ENCODE assay signal across 12 cellular contexts in the genomic region with DNA sequence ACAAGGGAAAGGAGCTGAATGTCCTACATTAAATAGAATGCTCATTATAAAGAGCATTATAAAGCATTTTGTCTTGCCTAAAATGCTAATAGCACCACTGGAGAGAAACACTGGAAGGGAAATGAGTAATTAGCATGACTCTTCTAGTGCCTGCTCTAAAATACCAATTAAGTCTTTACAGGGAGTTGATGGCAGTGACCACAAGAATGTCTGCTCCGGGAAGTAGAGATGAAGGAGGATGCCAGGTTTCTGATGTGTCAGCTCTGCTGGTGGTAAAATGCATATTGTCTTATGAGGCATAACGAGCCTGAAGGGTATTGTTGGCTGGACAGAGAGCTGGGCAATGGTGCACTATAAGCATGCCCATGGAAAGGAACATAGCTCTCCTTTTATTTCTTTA. TPM values are rescaled to one million over a fixed set of nuclear protein-coding genes. Genes with fewer than 3 reads are reported as not detected.
DNase-seq lines count a peak whose midpoint lies in the region; ATAC-seq and TF ChIP-seq lines count a peak whose summit lies in the region.
"Had no signal": no experiment of that assay in that cellular context is flagged by ENCODE, and none has a peak within 500 bp of the region (broad histone marks: within the 10 kb centered on the region; RNA-seq: fewer than 3 reads in every experiment).

No MANE protein-coding gene starts in this region.

- H3K4me1 ChIP-seq in suprapubic skin, result no peaks in the 10 kb centered on the region
- H3K4me1 ChIP-seq: gastrocnemius medialis had no signal

- H3K27me3 ChIP-seq in suprapubic skin, result no peaks in the 10 kb centered on the region
- H3K27me3 ChIP-seq: gastrocnemius medialis had no signal

- no peaks in the 10 kb centered on the region for H3K36me3 ChIP-seq in suprapubic skin
- H3K36me3 ChIP-seq: gastrocnemius medialis had no signal

- no peak for TF ChIP-seq POLR2A in suprapubic skin (IDR thresholded peaks at IDR 0.05)

- no peak for ATAC-seq in HG03442 (IDR thresholded peaks at IDR 0.05; ENCODE audit: unreplicated experiment)
- ATAC-seq in HG02610 (IDR thresholded peaks at IDR 0.05; ENCODE audit: unreplicated experiment), result no peak
- ATAC-seq: gastrocnemius medialis had no signal

- peak; percentile 75 for DNase-seq in AG20443 (ENCODE audit: low spot score)
- peak; percentile 53 for DNase-seq in LoVo (ENCODE audit: low spot score)
- DNase-seq in astrocyte of the cerebellum (ENCODE audit: low read depth), result peak; percentile 76
- peak; percentile 69 for DNase-seq in islet precursor cell
- DNase-seq in suprapubic skin (ENCODE audit: low spot score in 2 of 2), result no peak
- no peak for DNase-seq in NCI-H82 (lab: John Stamatoyannopoulos, UW)
- DNase-seq: CD8-positive, alpha-beta memory T cell; gastrocnemius medialis had no signal

- 58% methylated on average over 2 of the region's 2 CpGs for WGBS in suprapubic skin

- TF ChIP-seq EP300 in suprapubic skin (IDR thresholded peaks at IDR 0.05), result no peak

- H3K4me3 ChIP-seq in astrocyte of the cerebellum (ENCODE audit: low read depth, low read length), result no peak overlapping the region
- no peak overlapping the region for H3K4me3 ChIP-seq in suprapubic skin
- H3K4me3 ChIP-seq: gastrocnemius medialis, lung had no signal

- in situ Hi-C loops in astrocyte of the cerebellum (cut with HindIII; ENCODE audit: low sequenced_read_pairs), result no loop called here

- no peak overlapping the region for H3K27ac ChIP-seq in suprapubic skin
- H3K27ac ChIP-seq: gastrocnemius medialis had no signal

- H3K9me3 ChIP-seq in suprapubic skin, result no peaks in the 10 kb centered on the region

- TF ChIP-seq CTCF in astrocyte of the cerebellum (IDR thresholded peaks at IDR 0.05; ENCODE audit: low read depth, low read length, missing control alignments), result no peak
- TF ChIP-seq CTCF in suprapubic skin (IDR thresholded peaks at IDR 0.05), result no peak

RNA-seq across cellular contexts. Expression of gene MYLK, which starts 49.5 kb away (rescaled TPM):
- 10 to 100 TPM; 24.6 to 47.0 (median 39.2) TPM for total RNA-seq in suprapubic skin
- total RNA-seq: OCI-LY7 had no signal

Comparison
In these comparisons a context has a peak if more than half of its experiments do, and no peak if none do; other contexts are left out.
1. DNase-seq: peak in AG20443 (single experiment), LoVo (single experiment), astrocyte of the cerebellum (single experiment) and islet precursor cell (single experiment); none in suprapubic skin (0 of 2) and NCI-H82 (single experiment).